Comparison of ENCODE assay signal across 8 cellular contexts in genomic region chr10:63522129-63522687, GRCh38. TPM values are rescaled to one million over a fixed set of nuclear protein-coding genes. Genes with fewer than 3 reads are reported as not detected.
A peak's percentile ranks its signal among the peaks of the same experiment; 100 is the strongest.
DNase-seq lines count a peak whose midpoint lies in the region; ATAC-seq and TF ChIP-seq lines count a peak whose summit lies in the region.

No MANE protein-coding gene starts in this region.

- H3K4me1 ChIP-seq in neuronal stem cell (ENCODE audit: control insufficient read depth in 2 of 2, insufficient read depth in 1 of 2, low read depth in 1 of 2, low read length in 2 of 2): peaks cover 2 to 4% of the 10 kb centered on the region in 2 donors

- no peak overlapping the region for H3K4ac ChIP-seq in neuronal stem cell (ENCODE audit: low read length)

- H2AFZ ChIP-seq in SU-DHL-6 (ENCODE audit: low read depth, low read length, severe bottlenecking) (peak overlapping the region; percentile 96), neuronal stem cell (ENCODE audit: low read length) (peak overlapping the region; percentile 97)

- peak; percentile 7 for DNase-seq in CD1c-positive myeloid dendritic cell (ENCODE audit: extremely low spot score)
- DNase-seq in erythroblast (lab: John Stamatoyannopoulos, UW): peak; percentile 42 to 61
- DNase-seq in neuronal stem cell (ENCODE audit: low spot score): no peak
- no peak for DNase-seq in OCI-M2 (lab: John Stamatoyannopoulos, UW; ENCODE audit: unreplicated experiment)
- no peak for DNase-seq in SK-N-DZ (ENCODE audit: low spot score)

- no peak overlapping the region for H4K91ac ChIP-seq in neuronal stem cell (ENCODE audit: low read depth, low read length, poor library complexity)

- H3K4me2 ChIP-seq in SU-DHL-6 (ENCODE audit: low read depth, low read length, poor library complexity, severe bottlenecking) (peak overlapping the region; percentile 96), neuronal stem cell (ENCODE audit: insufficient read depth, low read length, poor library complexity, severe bottlenecking) (peak overlapping the region; percentile 48)

- H2BK12ac ChIP-seq in neuronal stem cell (ENCODE audit: low read length): no peak overlapping the region

- peak overlapping the region; percentile 97 for H2BK5ac ChIP-seq in neuronal stem cell (ENCODE audit: low read length)

- no peak overlapping the region for H4K8ac ChIP-seq in neuronal stem cell (ENCODE audit: low read depth, low read length)

- H3K36me3 ChIP-seq in SU-DHL-6 (ENCODE audit: low read length): no peaks in the 10 kb centered on the region
- H3K36me3 ChIP-seq in neuronal stem cell (replicated peaks in 1 of 2; ENCODE audit: control insufficient read depth in 2 of 2, insufficient read depth in 2 of 2, low read length in 2 of 2): peaks cover 2 to 31% of the 10 kb centered on the region in 2 donors

- H3K4me3 ChIP-seq in SU-DHL-6 (ENCODE audit: insufficient read depth, low read length, poor library complexity, severe bottlenecking): peak overlapping the region; percentile 77
- peak overlapping the region; percentile 64 to 97 for H3K4me3 ChIP-seq in neuronal stem cell (ENCODE audit: low read length in 2 of 2)

- no peaks in the 10 kb centered on the region for H3K9me3 ChIP-seq in SU-DHL-6 (ENCODE audit: insufficient read depth, low read length)
- H3K9me3 ChIP-seq in neuronal stem cell (replicated peaks in 1 of 2; ENCODE audit: control insufficient read depth in 2 of 2, insufficient read depth in 1 of 2, low read depth in 1 of 2, low read length in 2 of 2): peaks cover 3 to 18% of the 10 kb centered on the region in 2 donors

- no peak overlapping the region for H2BK15ac ChIP-seq in neuronal stem cell (ENCODE audit: low read length)

- no CpG with 5 or more reads among the region's 12 CpGs for WGBS in neuronal stem cell (ENCODE audit: extremely low coverage in 2 of 2, insufficient read length in 2 of 2, insufficient replicate concordance in 1 of 2), 2 donors

- H3K9ac ChIP-seq in SU-DHL-6 (ENCODE audit: low read length) (peak overlapping the region; percentile 86), neuronal stem cell (ENCODE audit: low read depth, low read length, poor library complexity) (peak overlapping the region; percentile 98)

- no peak overlapping the region for H2BK120ac ChIP-seq in neuronal stem cell (ENCODE audit: low read depth, low read length)

- H3K23ac ChIP-seq in neuronal stem cell (ENCODE audit: low read depth, low read length, poor library complexity): peak overlapping the region; percentile 90

- no peak for TF ChIP-seq POLR2A in erythroblast (IDR thresholded peaks at IDR 0.05; ENCODE audit: low read length)

- H3K27ac ChIP-seq in SU-DHL-6 (ENCODE audit: low read depth, low read length) (0 out of 2 replicates have a peak overlapping the region, but pooled peaks have one; percentile 11), neuronal stem cell (replicated peaks; ENCODE audit: low read length) (peak overlapping the region; percentile 97)

- TF ChIP-seq CTCF in SU-DHL-6 (IDR thresholded peaks at IDR 0.05; ENCODE audit: insufficient read depth, low read length, poor library complexity, severe bottlenecking): no peak

- H3K14ac ChIP-seq in neuronal stem cell (ENCODE audit: low read length): no peak overlapping the region

- H3K79me1 ChIP-seq in neuronal stem cell (ENCODE audit: low read depth, low read length): no peaks in the 10 kb centered on the region

- peaks cover 37% of the 10 kb centered on the region for H3K79me2 ChIP-seq in SU-DHL-6 (ENCODE audit: insufficient read depth, low read length)

- ATAC-seq in HG03354 (IDR thresholded peaks at IDR 0.05; ENCODE audit: poor library complexity, severe bottlenecking, unreplicated experiment) (peak; percentile 17), GM18873 (IDR thresholded peaks at IDR 0.05; ENCODE audit: low FRiP score, unreplicated experiment) (no peak)

- H2AK5ac ChIP-seq in neuronal stem cell (ENCODE audit: low read depth, low read length): no peak overlapping the region

- no peaks in the 10 kb centered on the region for H3K27me3 ChIP-seq in SU-DHL-6 (ENCODE audit: low read length)
- H3K27me3 ChIP-seq in neuronal stem cell (ENCODE audit: control insufficient read depth in 3 of 3, insufficient read depth in 3 of 3, low read depth in 1 of 3, low read length in 3 of 3): no peaks in the 10 kb centered on the region

- peaks cover 4% of the 10 kb centered on the region; the same call in 1 of the 2 replicates for H4K20me1 ChIP-seq in SU-DHL-6 (ENCODE audit: low read depth, low read length)

- H3K18ac ChIP-seq in neuronal stem cell (ENCODE audit: low read length): peak overlapping the region; percentile 100

- peaks cover 17% of the 10 kb centered on the region; the same call in 1 of the 2 replicates for H3F3A ChIP-seq in SU-DHL-6 (ENCODE audit: insufficient read depth)

- H3K9me2 ChIP-seq in SU-DHL-6 (replicated peaks; ENCODE audit: insufficient read depth, low read length): no peaks in the 10 kb centered on the region

RNA-seq across cellular contexts. Expression of gene REEP3, which starts 1.0 kb away (rescaled TPM):
- polyA plus RNA-seq in neuronal stem cell (2013, experiment 1 of 2): 23.3 TPM
- 24.1 TPM for polyA plus RNA-seq in neuronal stem cell (2013, experiment 2 of 2)
- polyA plus RNA-seq in SK-N-DZ (2014; cell fraction: cytosol; rRNA removed): 19.5 and 20.6 TPM in 2 replicates
- polyA plus RNA-seq in SK-N-DZ (2014; cell fraction: nucleus; rRNA removed): 5.9 and 6.2 TPM in 2 replicates

RNA-seq across cellular contexts. Expression of gene JMJD1C, which starts 56.4 kb away (rescaled TPM):
- polyA plus RNA-seq in neuronal stem cell (2013, experiment 1 of 2): 26.1 TPM
- 28.4 TPM for polyA plus RNA-seq in neuronal stem cell (2013, experiment 2 of 2)
- 21.8 and 25.7 TPM in 2 replicates for polyA plus RNA-seq in SK-N-DZ (2014; cell fraction: cytosol; rRNA removed)
- polyA plus RNA-seq in SK-N-DZ (2014; cell fraction: nucleus; rRNA removed): 79.7 and 93.1 TPM in 2 replicates

Comparison
In these comparisons a context has a peak if more than half of its experiments do, and no peak if none do; other contexts are left out.
1. DNase-seq: peak in CD1c-positive myeloid dendritic cell (single experiment) and erythroblast (2 of 2); none in neuronal stem cell (single experiment), OCI-M2 (single experiment) and SK-N-DZ (single experiment).